Comparison of ENCODE assay signal across 11 cellular contexts in the genomic region with DNA sequence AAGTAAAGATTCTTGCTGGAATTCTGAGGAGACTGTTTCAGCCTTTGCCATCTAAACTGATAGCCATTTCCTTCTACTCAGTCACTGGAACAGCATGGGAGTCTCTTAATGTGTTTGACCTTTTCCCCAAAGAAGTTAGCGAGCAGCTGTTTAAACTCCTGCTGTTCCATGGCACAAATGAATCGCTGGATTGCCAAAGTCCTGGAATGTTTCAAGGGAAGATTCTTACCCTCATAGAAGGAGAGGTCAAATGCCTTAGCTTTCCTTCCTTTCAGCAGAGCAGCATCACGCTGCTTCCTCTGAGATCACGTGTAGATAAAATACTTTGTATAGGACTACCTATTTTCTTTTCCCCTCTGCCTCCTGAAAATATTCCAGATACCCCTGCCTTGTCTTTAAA. TPM values are rescaled to one million over a fixed set of nuclear protein-coding genes. Genes with fewer than 3 reads are reported as not detected.
A peak's percentile ranks its signal among the peaks of the same experiment; 100 is the strongest.
DNase-seq lines count a peak whose midpoint lies in the region; ATAC-seq and TF ChIP-seq lines count a peak whose summit lies in the region.
"Had no signal": no experiment of that assay in that cellular context is flagged by ENCODE, and none has a peak within 500 bp of the region (broad histone marks: within the 10 kb centered on the region; RNA-seq: fewer than 3 reads in every experiment).

No MANE protein-coding gene starts in this region.

- H3K9me3 Mint-ChIP-seq in glutamatergic neuron (ENCODE audit: unreplicated experiment), result no peaks in the 10 kb centered on the region
- H3K9me3 Mint-ChIP-seq: activated B cell treated with CpG ODN at 0.5 μM for 24 hours had no signal

- peak overlapping the region; percentile 60 for H3K4me2 ChIP-seq in parathyroid adenoma (ENCODE audit: low read length)

- H3K36me3 ChIP-seq in heart left ventricle, result peaks cover 0 to 11% (median 1%) of the 10 kb centered on the region in 9 donors
- no peaks in the 10 kb centered on the region for H3K36me3 ChIP-seq in parathyroid adenoma (ENCODE audit: control insufficient read depth, insufficient read depth, low read length)

- no peaks in the 10 kb centered on the region for H3K9me3 ChIP-seq in heart left ventricle
- no peaks in the 10 kb centered on the region for H3K9me3 ChIP-seq in parathyroid adenoma (ENCODE audit: control insufficient read depth, low read length)

- 20 to 35% (median 23%) methylated on average over 4 of the region's 4 CpGs for WGBS in heart left ventricle, 4 donors

- ATAC-seq in SK-N-SH treated with all-trans-retinoic acid at 6 μM for 48 hours (peak; percentile 78), heart left ventricle (peak in 3 of 4 donors; percentile 75 to 88 (median 77)), HG03108 (IDR thresholded peaks at IDR 0.05; ENCODE audit: unreplicated experiment) (no peak)

- intact Hi-C loops in heart left ventricle (cut with DNase I), result no loop called here

- H3K27me3 Mint-ChIP-seq in glutamatergic neuron (ENCODE audit: unreplicated experiment), result no peaks in the 10 kb centered on the region
- H3K27me3 Mint-ChIP-seq: activated B cell treated with CpG ODN at 0.5 μM for 24 hours had no signal

- H3K4me3 ChIP-seq in heart left ventricle, result no peak overlapping the region
- peak overlapping the region; percentile 36 for H3K4me3 ChIP-seq in parathyroid adenoma (ENCODE audit: low read depth, low read length)

- H3K4me1 Mint-ChIP-seq in glutamatergic neuron (ENCODE audit: low read depth, unreplicated experiment), result peaks cover 6% of the 10 kb centered on the region

- no peak overlapping the region for H3K9ac ChIP-seq in parathyroid adenoma

- H3K4me1 ChIP-seq in heart left ventricle, result peaks cover 0 to 22% (median 14%) of the 10 kb centered on the region in 12 donors
- peaks cover 14% of the 10 kb centered on the region for H3K4me1 ChIP-seq in parathyroid adenoma

- H3K27ac Mint-ChIP-seq in glutamatergic neuron (ENCODE audit: unreplicated experiment), result no peak overlapping the region
- H3K27ac Mint-ChIP-seq: activated B cell treated with CpG ODN at 0.5 μM for 24 hours had no signal

- H3K27ac ChIP-seq in heart left ventricle (peak overlapping the region in 10 of 12 donors; percentile 22 to 71 (median 50)), parathyroid adenoma (peak overlapping the region; percentile 52)

- H3K4me3 Mint-ChIP-seq in glutamatergic neuron (ENCODE audit: unreplicated experiment), result no peak overlapping the region
- H3K4me3 Mint-ChIP-seq: activated B cell treated with CpG ODN at 0.5 μM for 24 hours had no signal

- DNase-seq in EL, result peak; percentile 80
- DNase-seq in heart left ventricle, result no peak
- no peak for DNase-seq in glutamatergic neuron
- no peak for DNase-seq in NCI-H345 (lab: John Stamatoyannopoulos, UW)
- DNase-seq in middle frontal gyrus (ENCODE audit: extremely low spot score, low spot score), result no peak
- DNase-seq: activated B cell treated with CpG ODN at 0.5 μM for 24 hours; DND-41; stimulated activated CD4-positive, alpha-beta T cell treated with anti-CD3 and anti-CD28 coated beads, Interleukin-1b, Interleukin-23, amount 100 ng/mL, for 48 hours had no signal

- no peaks in the 10 kb centered on the region for H3K79me2 ChIP-seq in parathyroid adenoma

- peak overlapping the region; percentile 73 for H2AFZ ChIP-seq in parathyroid adenoma

- no peak for TF ChIP-seq POLR2A in heart left ventricle (IDR thresholded peaks at IDR 0.05)

- H3K27me3 ChIP-seq in heart left ventricle, result no peaks in the 10 kb centered on the region
- no peaks in the 10 kb centered on the region for H3K27me3 ChIP-seq in parathyroid adenoma (ENCODE audit: control insufficient read depth, insufficient read depth, low read length)

- TF ChIP-seq CTCF in heart left ventricle (IDR thresholded peaks at IDR 0.05), result no peak
- TF ChIP-seq CTCF in parathyroid adenoma (IDR thresholded peaks at IDR 0.05), result no peak
- TF ChIP-seq CTCF in glutamatergic neuron (IDR thresholded peaks at IDR 0.05; ENCODE audit: partially characterized antibody, unreplicated experiment), result no peak

- H3K36me3 Mint-ChIP-seq in glutamatergic neuron (ENCODE audit: unreplicated experiment), result no peaks in the 10 kb centered on the region

TF ChIP-seq in SK-N-SH treated with all-trans-retinoic acid at 6 μM for 48 hours, 23 proteins besides CTCF, POLR2A, EP300 and RAD21:
- no peak for TF ChIP-seq PPARA (CRISPR knock-in tag; IDR thresholded peaks at IDR 0.05; ENCODE audit: borderline replicate concordance)
- no peak for TF ChIP-seq ARNTL (CRISPR knock-in tag; IDR thresholded peaks at IDR 0.05; ENCODE audit: borderline replicate concordance, low read depth)
- TF ChIP-seq SNAI2 (CRISPR knock-in tag; IDR thresholded peaks at IDR 0.05), result 0 out of 2 replicates have a peak, but pooled peaks have one; percentile 9
- no peak for TF ChIP-seq ZNF70 (CRISPR knock-in tag; IDR thresholded peaks at IDR 0.05)
- peak; percentile 56 for TF ChIP-seq ISL1 (CRISPR knock-in tag; IDR thresholded peaks at IDR 0.05)
- no peak for TF ChIP-seq CSDC2 (CRISPR knock-in tag; IDR thresholded peaks at IDR 0.05)
- no peak for TF ChIP-seq GLIS3 (CRISPR knock-in tag; IDR thresholded peaks at IDR 0.05)
- TF ChIP-seq CREB5 (CRISPR knock-in tag; IDR thresholded peaks at IDR 0.05; ENCODE audit: low read depth), result no peak

RNA-seq across cellular contexts. Expression of gene NR2C1, which starts 10.5 kb away (rescaled TPM):
- total RNA-seq in heart left ventricle (10 to 100 TPM; 28.1 to 43.7 (median 34.5) TPM), glutamatergic neuron (ENCODE audit: unreplicated experiment) (63.8 TPM)
- polyA plus RNA-seq in heart left ventricle, result 10 to 100 TPM; 11.0 to 45.6 TPM
